ENCODE assay signal across 8 cellular contexts in genomic region chrX:72308566-72309296, GRCh38. TPM values are rescaled to one million over a fixed set of nuclear protein-coding genes. Genes with fewer than 3 reads are reported as not detected.
DNase-seq lines count a peak whose midpoint lies in the region; ATAC-seq, FAIRE-seq and TF ChIP-seq lines count a peak whose summit lies in the region.

No MANE protein-coding gene starts in this region.

- H3K27me3 ChIP-seq in body of pancreas = no peaks in the 10 kb centered on the region

- peaks cover 45% of the 10 kb centered on the region for H3K27me3 Mint-ChIP-seq in IgD-negative memory B cell

- no peak overlapping the region for H3K27ac ChIP-seq in body of pancreas

- no peaks in the 10 kb centered on the region for H3K9me3 Mint-ChIP-seq in IgD-negative memory B cell

- WGBS in body of pancreas, 2 donors = 0 to 1% methylated on average over 10 to 20 of the region's 24 CpGs

- TF ChIP-seq POLR2A in GM12891 (IDR thresholded peaks at IDR 0.05; ENCODE audit: low read depth, low read length) (no peak), body of pancreas (IDR thresholded peaks at IDR 0.05) (no peak)

- H3K36me3 ChIP-seq in body of pancreas (replicated peaks in 1 of 2; ENCODE audit: insufficient read depth in 1 of 2, low read depth in 2 of 2) = no peaks in the 10 kb centered on the region

- H3K4me3 ChIP-seq in body of pancreas = no peak overlapping the region

- peaks cover 6 to 17% (median 15%) of the 10 kb centered on the region in 3 donors for H3K4me1 Mint-ChIP-seq in IgD-negative memory B cell

- no peaks in the 10 kb centered on the region for H3K36me3 Mint-ChIP-seq in IgD-negative memory B cell

- TF ChIP-seq CTCF in body of pancreas (IDR thresholded peaks at IDR 0.05) = no peak

- H3K4me3 Mint-ChIP-seq in IgD-negative memory B cell = peak overlapping the region; percentile 44 to 87 (median 86)

- DNase-seq in GM12891 (ENCODE audit: insufficient read length, low spot score) (no peak), RPMI8226 (peak; percentile 65), body of pancreas (peak; percentile 62 to 79 (median 67)), iPS DF 19.7 (ENCODE audit: low read depth, low spot score) (peak; percentile 33), renal cortical epithelial cell (ENCODE audit: low read depth) (peak; percentile 34), GM19238 (ENCODE audit: insufficient read length, low spot score) (no peak)

- peaks cover 24% of the 10 kb centered on the region for H3K4me1 ChIP-seq in body of pancreas

- intact Hi-C loops in body of pancreas (cut with DNase I) = no loop called here

- ATAC-seq in body of pancreas = peak; percentile 76
- no peak for ATAC-seq in HG02759 (IDR thresholded peaks at IDR 0.05; ENCODE audit: unreplicated experiment)

- peak overlapping the region in 1 of 3 donors; percentile 57 for H3K27ac Mint-ChIP-seq in IgD-negative memory B cell

- no peaks in the 10 kb centered on the region for H3K9me3 ChIP-seq in body of pancreas

- FAIRE-seq in GM12891 (lab: Jason Lieb, UNC) = peak; percentile 63

TF ChIP-seq in GM12891, 5 proteins besides CTCF, POLR2A, EP300 and RAD21:
- TF ChIP-seq POLR2AphosphoS5 (IDR thresholded peaks at IDR 0.05; ENCODE audit: low read depth, low read length) (no peak), PAX5 (IDR thresholded peaks at IDR 0.05; ENCODE audit: insufficient read depth, low read length, severe bottlenecking) (no peak), TAF1 (IDR thresholded peaks at IDR 0.05; ENCODE audit: low read depth, low read length) (no peak)

RNA-seq across cellular contexts. Expression of gene CITED1, which starts 3.0 kb away (rescaled TPM):
- not detected for polyA plus RNA-seq in GM12891 (2012; ENCODE audit: low read depth, missing spikeins)
- not detected for polyA plus RNA-seq in IgD-negative memory B cell
- total RNA-seq in body of pancreas (not detected), renal cortical epithelial cell (not detected in 2 replicates)

RNA-seq across cellular contexts. Expression of gene RPS4X, which starts 31.7 kb away (rescaled TPM):
- polyA plus RNA-seq in GM12891 (2012; ENCODE audit: low read depth, missing spikeins) = 1,973 TPM
- 883 TPM for polyA plus RNA-seq in IgD-negative memory B cell
- 100 to 1,000 TPM; 477 to 833 TPM for total RNA-seq in body of pancreas
- 686 and 1,020 TPM in 2 replicates for total RNA-seq in renal cortical epithelial cell

Comparison
In these comparisons a context has a peak if more than half of its experiments do, and no peak if none do; other contexts are left out.
1. DNase-seq: peak in RPMI8226 (single experiment), body of pancreas (4 of 4), iPS DF 19.7 (single experiment) and renal cortical epithelial cell (single experiment); none in GM12891 (single experiment) and GM19238 (single experiment).